9 cellular contexts compared by ENCODE assay signal in genomic region chr20:49404461-49404860, GRCh38.
"Had no signal": no experiment of that assay in that cellular context is flagged by ENCODE, and none has a peak within 500 bp of the region (broad histone marks: within the 10 kb centered on the region; RNA-seq: fewer than 3 reads in every experiment).

No MANE protein-coding gene starts in this region.

- ATAC-seq: HCT116, HepG2 had no signal

- H3K4me1 ChIP-seq: HAP-1 had no signal

- H3K4me3 ChIP-seq: GM23248, HAP-1 had no signal

- H3K27ac ChIP-seq: GM23248, HL-60 had no signal

- DNase-seq: GM23248, GOT3, H7, HFFc6, KBM-7 had no signal

- H3K36me3 ChIP-seq: HAP-1 had no signal

- H3K9me3 ChIP-seq: HAP-1 had no signal
